8 cellular contexts compared by ENCODE assay signal in the genomic region with DNA sequence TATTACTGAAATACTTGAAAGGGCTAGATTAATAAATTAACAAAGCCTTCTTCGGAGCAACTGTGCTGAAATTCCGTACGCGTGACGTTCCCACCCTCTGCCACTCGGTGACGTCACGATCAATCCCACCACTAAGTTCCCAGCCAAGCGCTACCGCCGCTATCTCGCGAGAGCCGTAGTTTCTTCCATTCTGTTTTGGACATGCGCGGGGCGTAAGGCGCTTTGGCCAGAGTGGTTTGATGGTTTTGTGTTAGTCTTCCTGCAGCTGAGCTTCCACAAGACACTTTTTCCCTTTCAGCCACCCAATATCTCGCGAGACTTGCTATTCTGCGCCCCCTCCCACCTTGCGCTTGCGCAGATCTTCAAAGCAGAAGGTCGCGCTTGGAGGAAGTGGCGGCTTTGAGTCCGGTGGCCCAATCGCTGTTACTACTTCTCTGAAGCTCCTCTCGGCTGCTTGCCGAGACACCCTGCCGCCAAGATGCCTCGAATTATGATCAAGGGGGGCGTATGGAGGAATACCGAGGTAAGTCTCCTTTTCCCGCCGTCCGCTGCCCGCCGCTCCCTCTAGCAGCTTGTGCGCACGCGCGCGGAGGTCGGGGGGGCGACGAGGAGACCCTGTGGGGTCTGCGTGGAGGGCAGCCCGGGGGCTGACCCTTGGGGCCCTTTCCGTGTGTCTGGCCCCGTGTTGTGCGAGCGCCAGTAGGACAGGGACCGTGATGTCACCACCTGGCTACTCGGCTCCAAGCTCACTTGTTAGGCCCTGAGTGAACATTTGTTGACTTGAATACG. TPM values are rescaled to one million over a fixed set of nuclear protein-coding genes. Genes with fewer than 3 reads are reported as not detected.
DNase-seq lines count a peak whose midpoint lies in the region; ATAC-seq and TF ChIP-seq lines count a peak whose summit lies in the region.

A gene (plus strand): TSS at position 361 of the 789 bp plus-strand sequence. CDS start 118 bp downstream, at position 479.

- DNase-seq in AG08395 (ENCODE audit: low spot score) (peak; percentile 100), NCI-H345 treated with DMSO at 0.1 percent for 48 hours (lab: John Stamatoyannopoulos, UW; ENCODE audit: unreplicated experiment) (peak; percentile 95), inferior parietal cortex (ENCODE audit: extremely low spot score) (peak; percentile 98), spleen (peak; percentile 95)
- peak; percentile 72 to 90 (median 78) for DNase-seq in activated CD4-positive, CD25-positive, alpha-beta regulatory T cell (lab: John Stamatoyannopoulos, UW)
- peak; percentile 95 for DNase-seq in central memory CD4-positive, alpha-beta T cell

- in situ Hi-C loops in GM18951 (cut with MboI; ENCODE audit: low sequenced_read_pairs, unreplicated experiment) = no loop called here

- TF ChIP-seq POLR2A in GM18951 (IDR thresholded peaks at IDR 0.05; ENCODE audit: extremely low read depth, insufficient read depth, insufficient read length) (peak; percentile 93), spleen (IDR thresholded peaks at IDR 0.05) (peak in 2 of 3 donors; percentile 46 to 78)

- peak within 1 kb of the TSS; percentile 56 to 97 (median 79) for H3K4me3 ChIP-seq in spleen

- no peaks in the 10 kb centered on the region for H3K27me3 ChIP-seq in spleen (replicated peaks in 1 of 7)

- H3K36me3 ChIP-seq in spleen = peaks cover 0 to 25% (median 12%) of the 10 kb centered on the region in 6 donors

- H3K9me3 ChIP-seq in spleen = no peaks in the 10 kb centered on the region

- WGBS in spleen, 5 donors = 0% methylated on average over 32 to 56 of the region's 56 CpGs

- H3K4me1 ChIP-seq in spleen = peaks cover 22 to 47% (median 34%) of the 10 kb centered on the region in 6 donors

- TF ChIP-seq CTCF in spleen (IDR thresholded peaks at IDR 0.05 in 8 of 11, conservative IDR thresholded peaks at IDR 0.05 in 3 of 11) = peak in 2 of 11 experiments; percentile 41 to 42

- ATAC-seq in HG03196 (IDR thresholded peaks at IDR 0.05; ENCODE audit: unreplicated experiment) = peak; percentile 87

- peak within 1 kb of the TSS; percentile 92 to 99 (median 98) for H3K27ac ChIP-seq in spleen

- intact Hi-C loops in spleen (cut with DNase I; ENCODE audit: low total_unique reads) = no loop called here

RNA-seq across cellular contexts. Expression of the gene that starts here (rescaled TPM):
- 10 to 100 TPM; 17.4 to 20.3 (median 18.6) TPM for total RNA-seq in spleen
- 1 to 10 TPM; 5.3 to 8.0 (median 7.4) TPM for polyA plus RNA-seq in spleen

Comparison
In these comparisons a context has a peak if more than half of its experiments do, and no peak if none do; other contexts are left out.
1. Peak in every context shown above with its lines: DNase-seq, ATAC-seq, H3K4me3 ChIP-seq and H3K27ac ChIP-seq.